17 cellular contexts compared by ENCODE assay signal in the genomic region with DNA sequence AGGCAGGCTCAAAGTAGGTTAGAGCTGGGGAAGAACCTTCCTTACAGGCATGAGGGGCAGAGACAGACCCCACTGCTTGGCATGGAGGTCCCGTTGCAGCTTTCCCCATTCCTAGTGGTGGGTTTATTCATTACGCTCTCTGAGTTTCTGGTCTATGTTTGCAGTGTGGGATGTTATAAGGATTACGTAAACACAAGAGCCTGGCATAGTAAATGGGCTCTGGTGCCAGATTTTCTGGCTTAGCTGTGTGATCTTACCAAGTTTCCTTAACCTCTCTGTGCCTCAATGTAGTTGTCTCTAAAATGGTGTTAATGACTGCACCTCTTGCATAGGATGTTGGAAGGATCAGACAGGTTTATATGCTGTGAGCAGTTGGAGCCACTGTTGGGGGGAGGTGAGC. TPM values are rescaled to one million over a fixed set of nuclear protein-coding genes. Genes with fewer than 3 reads are reported as not detected.
DNase-seq lines count a peak whose midpoint lies in the region; TF ChIP-seq lines count a peak whose summit lies in the region.
"Had no signal": no experiment of that assay in that cellular context is flagged by ENCODE, and none has a peak within 500 bp of the region (broad histone marks: within the 10 kb centered on the region; RNA-seq: fewer than 3 reads in every experiment).

No MANE protein-coding gene starts in this region.

- H3K36me3 ChIP-seq in SJCRH30 (peaks cover 57% of the 10 kb centered on the region), esophagus squamous epithelium (peaks cover 0 to 39% (median under 1%) of the 10 kb centered on the region in 3 donors), transverse colon (peaks cover 0 to 5% (median 2%) of the 10 kb centered on the region in 4 donors), breast epithelium (no peaks in the 10 kb centered on the region)
- H3K36me3 ChIP-seq: brain microvascular endothelial cell had no signal

- H3K4me3 Mint-ChIP-seq in nephron = peak overlapping the region in 2 of 3 experiments; percentile 17 to 18
- H3K4me3 Mint-ChIP-seq: CD8-positive, alpha-beta T cell had no signal

- 60 to 81% methylated on average over 3 of the region's 3 CpGs for WGBS in esophagus squamous epithelium, 2 donors
- WGBS in transverse colon (ENCODE audit: low coverage in 1 of 2), 2 donors = 59% methylated on average over 3 of the region's 3 CpGs; no CpG with 5 or more reads in 1 of the 2 donors

- H3K4me3 ChIP-seq in SJCRH30 (no peak overlapping the region), esophagus squamous epithelium (no peak overlapping the region), transverse colon (no peak overlapping the region), breast epithelium (no peak overlapping the region)
- H3K4me3 ChIP-seq: SJSA1, testis had no signal

- no peak for TF ChIP-seq POLR2A in esophagus squamous epithelium (IDR thresholded peaks at IDR 0.05)
- TF ChIP-seq POLR2A in transverse colon (IDR thresholded peaks at IDR 0.05) = no peak
- TF ChIP-seq POLR2A in breast epithelium (IDR thresholded peaks at IDR 0.05) = no peak

- H3K4me1 ChIP-seq in SJCRH30 = peaks cover 27% of the 10 kb centered on the region
- peaks cover 0 to 79% (median 53%) of the 10 kb centered on the region in 3 donors for H3K4me1 ChIP-seq in esophagus squamous epithelium
- H3K4me1 ChIP-seq in transverse colon = peaks cover 48 to 94% (median 74%) of the 10 kb centered on the region in 4 donors
- H3K4me1 ChIP-seq in breast epithelium = peaks cover 0 to 9% of the 10 kb centered on the region in 2 donors
- H3K4me1 ChIP-seq: foreskin keratinocyte had no signal

- H3K4me1 Mint-ChIP-seq in nephron = peaks cover 56% of the 10 kb centered on the region

- no peaks in the 10 kb centered on the region for H3K9me3 Mint-ChIP-seq in nephron
- H3K9me3 Mint-ChIP-seq: CD8-positive, alpha-beta T cell had no signal

- H3K9me3 ChIP-seq in SJCRH30 (replicated peaks) (no peaks in the 10 kb centered on the region), esophagus squamous epithelium (no peaks in the 10 kb centered on the region), transverse colon (no peaks in the 10 kb centered on the region), breast epithelium (no peaks in the 10 kb centered on the region)
- H3K9me3 ChIP-seq: SJSA1, testis had no signal

- no peak for TF ChIP-seq EP300 in transverse colon (IDR thresholded peaks at IDR 0.05; ENCODE audit: low read depth)

- TF ChIP-seq CTCF in esophagus squamous epithelium (IDR thresholded peaks at IDR 0.05) (no peak), nephron (IDR thresholded peaks at IDR 0.05; ENCODE audit: unreplicated experiment in 3 of 3) (no peak), transverse colon (IDR thresholded peaks at IDR 0.05) (no peak), breast epithelium (IDR thresholded peaks at IDR 0.05) (no peak)

- H3K27ac ChIP-seq in SJCRH30 (peak overlapping the region; percentile 67), esophagus squamous epithelium (peak overlapping the region in 3 of 4 donors; percentile 23 to 75 (median 27)), transverse colon (peak overlapping the region; percentile 85 to 90 (median 87)), breast epithelium (peak overlapping the region in 1 of 2 donors; percentile 81)
- H3K27ac ChIP-seq: brain microvascular endothelial cell, foreskin keratinocyte, SJSA1, testis had no signal

- no peaks in the 10 kb centered on the region for H3K27me3 Mint-ChIP-seq in nephron (ENCODE audit: low read depth)

- intact Hi-C loops in esophagus squamous epithelium (cut with DNase I) = no loop called here
- intact Hi-C loops in transverse colon (cut with DNase I; ENCODE audit: low total_unique reads) = no loop called here
- intact Hi-C loops in breast epithelium (cut with DNase I; ENCODE audit: low total_unique reads) = no loop called here

- in situ Hi-C loops in transverse colon (cut with MboI; ENCODE audit: low pct_ligation_motif_present in 1 of 4, low pct_unique_long_range_greater_than_20kb in 1 of 4, low sequenced_read_pairs in 3 of 4) = no loop called here

- no peaks in the 10 kb centered on the region for H3K27me3 ChIP-seq in SJCRH30
- no peaks in the 10 kb centered on the region for H3K27me3 ChIP-seq in esophagus squamous epithelium
- no peaks in the 10 kb centered on the region for H3K27me3 ChIP-seq in transverse colon
- no peaks in the 10 kb centered on the region for H3K27me3 ChIP-seq in breast epithelium
- H3K27me3 ChIP-seq: brain microvascular endothelial cell, foreskin keratinocyte, SJSA1, testis had no signal

- peak overlapping the region; percentile 37 to 85 (median 59) for H3K27ac Mint-ChIP-seq in nephron
- H3K27ac Mint-ChIP-seq: CD8-positive, alpha-beta T cell had no signal

- H3K36me3 Mint-ChIP-seq in nephron (ENCODE audit: low read depth) = peaks cover 66% of the 10 kb centered on the region
- H3K36me3 Mint-ChIP-seq: CD8-positive, alpha-beta T cell had no signal

- DNase-seq in SJCRH30 = no peak
- DNase-seq in esophagus squamous epithelium (lab: John Stamatoyannopoulos, UW) = no peak
- DNase-seq in transverse colon = no peak
- no peak for DNase-seq in breast epithelium (ENCODE audit: low spot score in 2 of 2)
- no peak for DNase-seq in EL
- no peak for DNase-seq in AG08396 (ENCODE audit: low spot score)
- DNase-seq: brain microvascular endothelial cell, foreskin keratinocyte, NCI-H2227 treated with DMSO at 0.1 percent for 48 hours had no signal

RNA-seq across cellular contexts. Expression of a gene that starts 15.1 kb away (rescaled TPM):
- 26.3 and 26.7 TPM in 2 replicates for total RNA-seq in SJCRH30 (2014; rRNA removed; shearing (Covaris generic))
- 1 to 10 TPM; 2.4 to 8.4 (median 4.6) TPM for total RNA-seq in esophagus squamous epithelium
- 10 to 100 TPM; 61.3 to 95.3 (median 77.6) TPM for total RNA-seq in transverse colon
- 10 to 100 TPM in 2 of 3 donors, 1 to 10 TPM in 1; 7.5 to 22.9 (median 10.8) TPM for total RNA-seq in breast epithelium

RNA-seq across cellular contexts. Expression of a gene that starts 25.7 kb away (rescaled TPM):
- not detected in 2 replicates for total RNA-seq in SJCRH30 (2014; rRNA removed; shearing (Covaris generic))
- total RNA-seq in esophagus squamous epithelium = 10 to 100 TPM in 1 of 4 donors, 1 to 10 TPM in 2, under 1 TPM in 1; 0.04 to 19.5 (median 5.1) TPM
- total RNA-seq in transverse colon = 10 to 100 TPM in 1 of 4 donors, 1 to 10 TPM in 3; 4.6 to 16.5 (median 7.5) TPM
- total RNA-seq in breast epithelium = 10 to 100 TPM in 2 of 3 donors, 1 to 10 TPM in 1; 2.6 to 65.4 (median 13.2) TPM
- total RNA-seq: endothelial cell of umbilical vein; foreskin keratinocyte; H1; pulmonary artery endothelial cell; SJSA1; T-helper 1 cell treated with Interleukin-12 subunit alpha and Interleukin-12 subunit beta and Interleukin-4 antibody, amounts not matched to agents 30 ng/mL and 1 ng/mL, for 36 hours had no signal

RNA-seq across cellular contexts. Expression of a gene that starts 44.4 kb away (rescaled TPM):
- 19.8 and 25.5 TPM in 2 replicates for total RNA-seq in SJCRH30 (2014; rRNA removed; shearing (Covaris generic))
- 10 to 100 TPM; 15.0 to 23.3 (median 16.7) TPM for total RNA-seq in esophagus squamous epithelium
- 10 to 100 TPM; 17.6 to 62.1 (median 26.2) TPM for total RNA-seq in transverse colon
- total RNA-seq in breast epithelium = 10 to 100 TPM; 37.0 to 48.0 (median 44.6) TPM
